Comparison of ENCODE assay signal across 8 cellular contexts in genomic region chr18:58863539-58864145, GRCh38. TPM values are rescaled to one million over a fixed set of nuclear protein-coding genes. Genes with fewer than 3 reads are reported as not detected.
DNase-seq lines count a peak whose midpoint lies in the region; ATAC-seq and TF ChIP-seq lines count a peak whose summit lies in the region.

No MANE protein-coding gene starts in this region.

- 6% methylated on average over 11 of the region's 72 CpGs for WGBS in suprapubic skin

- H3K27ac ChIP-seq in suprapubic skin, result peak overlapping the region; percentile 96

- peaks cover 5% of the 10 kb centered on the region for H3K4me1 Mint-ChIP-seq in activated CD4-positive, alpha-beta T cell treated with anti-CD3 and anti-CD28 coated beads for 36 hours
- peaks cover 80% of the 10 kb centered on the region for H3K4me1 Mint-ChIP-seq in endothelial cell (ENCODE audit: unreplicated experiment)
- H3K4me1 Mint-ChIP-seq in mesothelial cell of epicardium, result peaks cover 82% of the 10 kb centered on the region

- peak overlapping the region; percentile 42 for H3K4me3 Mint-ChIP-seq in activated CD4-positive, alpha-beta T cell treated with anti-CD3 and anti-CD28 coated beads for 36 hours
- H3K4me3 Mint-ChIP-seq in endothelial cell (ENCODE audit: unreplicated experiment) (no peak overlapping the region), mesothelial cell of epicardium (peak overlapping the region; percentile 68)

- POLR2A ChIA-PET in activated CD4-positive, alpha-beta T cell treated with anti-CD3 and anti-CD28 coated beads for 36 hours (lab: Charles Lee), result interaction anchor here (0.6 kb wide), 1 partner anchor 39 kb away, joined by 4 read pairs; no protein-coding TSS in a partner anchor

- H3K4me1 ChIP-seq in suprapubic skin, result peaks cover 77% of the 10 kb centered on the region

- intact Hi-C loops in activated CD4-positive, alpha-beta T cell treated with anti-CD3 and anti-CD28 coated beads for 36 hours (cut with DNase I, micrococcal nuclease), result no loop called here

- TF ChIP-seq CTCF in GM12864 (IDR thresholded peaks at IDR 0.05; ENCODE audit: low read depth, low read length, missing control alignments) (no peak), endothelial cell (IDR thresholded peaks at IDR 0.05; ENCODE audit: unreplicated experiment) (no peak), mesothelial cell of epicardium (IDR thresholded peaks at IDR 0.05; ENCODE audit: unreplicated experiment) (no peak), suprapubic skin (IDR thresholded peaks at IDR 0.05) (no peak)

- peaks cover 57% of the 10 kb centered on the region for H3K27me3 Mint-ChIP-seq in activated CD4-positive, alpha-beta T cell treated with anti-CD3 and anti-CD28 coated beads for 36 hours
- H3K27me3 Mint-ChIP-seq in endothelial cell (ENCODE audit: unreplicated experiment) (peaks cover 26% of the 10 kb centered on the region), mesothelial cell of epicardium (ENCODE audit: low read depth) (no peaks in the 10 kb centered on the region)

- DNase-seq in GM12864 (ENCODE audit: low read depth) (no peak), endothelial cell (ENCODE audit: low spot score) (peak; percentile 44), mesothelial cell of epicardium (ENCODE audit: low spot score in 2 of 2, unreplicated experiment in 2 of 2) (peak in 1 of 2 experiments; percentile 62), suprapubic skin (ENCODE audit: low spot score in 2 of 2) (no peak)
- peak; percentile 59 for DNase-seq in activated CD4-positive, alpha-beta T cell treated with anti-CD3 and anti-CD28 coated beads for 36 hours

- TF ChIP-seq POLR2A in suprapubic skin (IDR thresholded peaks at IDR 0.05), result no peak

- ATAC-seq in HG03135 (IDR thresholded peaks at IDR 0.05; ENCODE audit: unreplicated experiment) (peak; percentile 44), GM18870 (IDR thresholded peaks at IDR 0.05; ENCODE audit: unreplicated experiment) (no peak), HG03025 (IDR thresholded peaks at IDR 0.05; ENCODE audit: low FRiP score, unreplicated experiment) (no peak)
- peak; percentile 49 for ATAC-seq in activated CD4-positive, alpha-beta T cell treated with anti-CD3 and anti-CD28 coated beads for 36 hours

- no peaks in the 10 kb centered on the region for H3K27me3 ChIP-seq in suprapubic skin

- no peak overlapping the region for H3K27ac Mint-ChIP-seq in activated CD4-positive, alpha-beta T cell treated with anti-CD3 and anti-CD28 coated beads for 36 hours
- H3K27ac Mint-ChIP-seq in endothelial cell (ENCODE audit: unreplicated experiment), result peak overlapping the region; percentile 96
- H3K27ac Mint-ChIP-seq in mesothelial cell of epicardium, result peak overlapping the region; percentile 99

- peaks cover 5% of the 10 kb centered on the region for H3K36me3 ChIP-seq in suprapubic skin

- no peaks in the 10 kb centered on the region for H3K9me3 Mint-ChIP-seq in activated CD4-positive, alpha-beta T cell treated with anti-CD3 and anti-CD28 coated beads for 36 hours (ENCODE audit: low read depth)
- H3K9me3 Mint-ChIP-seq in endothelial cell (ENCODE audit: unreplicated experiment) (no peaks in the 10 kb centered on the region), mesothelial cell of epicardium (no peaks in the 10 kb centered on the region)

- H3K4me3 ChIP-seq in GM12864 (ENCODE audit: low read depth, low read length) (peak overlapping the region; percentile 19; the same call in 1 of the 2 replicates), suprapubic skin (peak overlapping the region; percentile 64)

- no peaks in the 10 kb centered on the region for H3K9me3 ChIP-seq in suprapubic skin

- peaks cover 7% of the 10 kb centered on the region for H3K36me3 Mint-ChIP-seq in activated CD4-positive, alpha-beta T cell treated with anti-CD3 and anti-CD28 coated beads for 36 hours (ENCODE audit: low read depth)
- H3K36me3 Mint-ChIP-seq in endothelial cell (ENCODE audit: low read depth, unreplicated experiment) (peaks cover 26% of the 10 kb centered on the region), mesothelial cell of epicardium (peaks cover 10% of the 10 kb centered on the region)

- CTCF ChIA-PET in activated CD4-positive, alpha-beta T cell treated with anti-CD3 and anti-CD28 coated beads for 36 hours (lab: Charles Lee), result interaction anchor here (0.6 kb wide), 1 partner anchor 43 kb away, joined by 3 read pairs; no protein-coding TSS in a partner anchor

- TF ChIP-seq EP300 in suprapubic skin (IDR thresholded peaks at IDR 0.05), result no peak

RNA-seq across cellular contexts. Expression of gene ZNF532, which starts 1.0 kb away (rescaled TPM):
- 10 to 100 TPM in 1 of 2 experiments, 1 to 10 TPM in 1; 7.7 to 11.3 TPM for total RNA-seq in activated CD4-positive, alpha-beta T cell treated with anti-CD3 and anti-CD28 coated beads for 36 hours
- total RNA-seq in endothelial cell (ENCODE audit: unreplicated experiment) (178 TPM), mesothelial cell of epicardium (178 to 188 TPM (median 182 TPM) in 3 replicates), suprapubic skin (10 to 100 TPM; 31.1 to 58.5 (median 51.7) TPM)

Comparison
In these comparisons a context has a peak if more than half of its experiments do, and no peak if none do; other contexts are left out.
1. DNase-seq: peak in activated CD4-positive, alpha-beta T cell treated with anti-CD3 and anti-CD28 coated beads for 36 hours (single experiment) and endothelial cell (single experiment); none in GM12864 (single experiment) and suprapubic skin (0 of 2).
2. ATAC-seq: peak in HG03135 (single experiment) and activated CD4-positive, alpha-beta T cell treated with anti-CD3 and anti-CD28 coated beads for 36 hours (single experiment); none in GM18870 (single experiment) and HG03025 (single experiment).